ENCODE assay signal across 9 cellular contexts in the genomic region with DNA sequence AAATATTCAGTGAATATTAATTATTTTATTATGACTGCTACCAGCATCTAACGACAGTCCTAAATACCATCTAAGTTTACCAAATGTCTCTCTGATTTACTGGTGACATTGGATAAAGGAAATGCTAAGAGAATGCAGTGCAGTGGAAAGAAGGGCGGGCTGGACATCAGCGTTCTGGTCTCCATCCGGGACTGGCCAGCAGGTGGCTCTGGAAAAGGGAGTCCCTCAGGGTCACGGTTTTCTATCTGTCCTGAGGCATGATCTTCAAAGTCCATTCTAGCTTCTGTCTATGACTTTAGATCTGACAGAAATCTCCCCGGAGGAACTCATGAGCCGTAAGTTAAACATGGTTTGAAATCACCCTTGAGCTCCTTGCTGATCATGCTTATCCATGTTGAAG. TPM values are rescaled to one million over a fixed set of nuclear protein-coding genes. Genes with fewer than 3 reads are reported as not detected.
DNase-seq lines count a peak whose midpoint lies in the region; ATAC-seq and TF ChIP-seq lines count a peak whose summit lies in the region.
"Had no signal": no experiment of that assay in that cellular context is flagged by ENCODE, and none has a peak within 500 bp of the region (broad histone marks: within the 10 kb centered on the region; RNA-seq: fewer than 3 reads in every experiment).

No MANE protein-coding gene starts in this region.

- DNase-seq in CD14-positive monocyte (ENCODE audit: low spot score) (no peak), epithelial cell of proximal tubule (ENCODE audit: low read depth) (no peak)
- DNase-seq in effector memory CD8-positive, alpha-beta T cell: no peak
- no peak for DNase-seq in activated T-cell treated with anti-CD3 and anti-CD28 coated beads, Interleukin-2, amount 50 U/mL, for 48 hours
- DNase-seq: NCI-H2171 treated with DMSO at 0.1 percent for 48 hours had no signal

- H3K27me3 ChIP-seq in OCI-LY3 (ENCODE audit: low read depth, low read length): no peaks in the 10 kb centered on the region
- H3K27me3 ChIP-seq in muscle layer of duodenum (ENCODE audit: low read depth, low read length): no peaks in the 10 kb centered on the region

- ATAC-seq in GM19328 (IDR thresholded peaks at IDR 0.05; ENCODE audit: unreplicated experiment) (no peak), GM19397 (IDR thresholded peaks at IDR 0.05; ENCODE audit: unreplicated experiment) (no peak)
- ATAC-seq in effector memory CD8-positive, alpha-beta T cell (replicated peaks): no peak

- no peak overlapping the region for H2AFZ ChIP-seq in OCI-LY3 (ENCODE audit: low read depth, low read length)

- H3K36me3 ChIP-seq in OCI-LY3 (replicated peaks; ENCODE audit: low read depth, low read length): no peaks in the 10 kb centered on the region
- no peaks in the 10 kb centered on the region for H3K36me3 ChIP-seq in muscle layer of duodenum (ENCODE audit: control insufficient read depth in 1 of 2, insufficient read depth in 2 of 2, low read length in 2 of 2)

- H3K9me3 ChIP-seq in OCI-LY3 (ENCODE audit: insufficient read depth, low read length) (no peaks in the 10 kb centered on the region), muscle layer of duodenum (ENCODE audit: control insufficient read depth in 1 of 2, low read length in 2 of 2) (no peaks in the 10 kb centered on the region)

- H3K27ac Mint-ChIP-seq in CD14-positive monocyte: no peak overlapping the region
- no peak overlapping the region for H3K27ac Mint-ChIP-seq in effector memory CD8-positive, alpha-beta T cell

- intact Hi-C loops in CD14-positive monocyte (cut with micrococcal nuclease): no loop called here

- H3K4me1 ChIP-seq in OCI-LY3 (ENCODE audit: low read length): peaks cover 6% of the 10 kb centered on the region
- peaks cover 4 to 7% of the 10 kb centered on the region in 2 donors for H3K4me1 ChIP-seq in muscle layer of duodenum (ENCODE audit: control insufficient read depth in 1 of 2, insufficient read depth in 2 of 2, low read length in 2 of 2)

- H4K20me1 ChIP-seq in OCI-LY3 (ENCODE audit: insufficient read depth, low read length): peaks cover 20% of the 10 kb centered on the region; the same call in 1 of the 2 replicates

- peaks cover 0 to 5% (median 0%) of the 10 kb centered on the region in 7 donors for H3K9me3 Mint-ChIP-seq in CD14-positive monocyte
- H3K9me3 Mint-ChIP-seq in effector memory CD8-positive, alpha-beta T cell: no peaks in the 10 kb centered on the region

- H3K9ac ChIP-seq in OCI-LY3 (ENCODE audit: low read length): no peak overlapping the region

- peak; percentile 16 for TF ChIP-seq CTCF in CD14-positive monocyte (IDR thresholded peaks at IDR 0.05)
- TF ChIP-seq CTCF in OCI-LY3 (IDR thresholded peaks at IDR 0.05; ENCODE audit: low read depth, low read length): peak; percentile 26; the same call in 1 of the 2 replicates
- peak; percentile 75 for TF ChIP-seq CTCF in epithelial cell of proximal tubule (conservative IDR thresholded peaks at IDR 0.05; ENCODE audit: low read depth, low read length)

- H3K4me3 ChIP-seq in OCI-LY3 (ENCODE audit: low read length) (no peak overlapping the region), epithelial cell of proximal tubule (ENCODE audit: low read depth, low read length) (no peak overlapping the region), muscle layer of duodenum (ENCODE audit: low read depth in 1 of 2, low read length in 2 of 2) (peak overlapping the region in 1 of 2 donors; percentile 0)

- H3K4me1 Mint-ChIP-seq in CD14-positive monocyte: peaks cover 2% of the 10 kb centered on the region
- H3K4me1 Mint-ChIP-seq in effector memory CD8-positive, alpha-beta T cell (ENCODE audit: low read depth in 2 of 2): peaks cover 5 to 23% of the 10 kb centered on the region in 2 donors

- H3K27me3 Mint-ChIP-seq in CD14-positive monocyte (ENCODE audit: low read depth in 3 of 3): peaks cover 0 to 13% (median 8%) of the 10 kb centered on the region in 3 donors
- H3K27me3 Mint-ChIP-seq in effector memory CD8-positive, alpha-beta T cell: peaks cover 14 to 25% of the 10 kb centered on the region in 2 donors

- no peaks in the 10 kb centered on the region for H3K36me3 Mint-ChIP-seq in CD14-positive monocyte
- no peaks in the 10 kb centered on the region for H3K36me3 Mint-ChIP-seq in effector memory CD8-positive, alpha-beta T cell (ENCODE audit: insufficient read depth)

- no peaks in the 10 kb centered on the region; the same call in 1 of the 2 replicates for H3K79me2 ChIP-seq in OCI-LY3 (ENCODE audit: low read length)

- H3K4me3 Mint-ChIP-seq in CD14-positive monocyte: no peak overlapping the region
- H3K4me3 Mint-ChIP-seq in effector memory CD8-positive, alpha-beta T cell: no peak overlapping the region

- H3K27ac ChIP-seq in OCI-LY3 (ENCODE audit: low read length) (no peak overlapping the region), muscle layer of duodenum (ENCODE audit: low read length) (peak overlapping the region; percentile 54)

- H3K4me2 ChIP-seq in OCI-LY3 (ENCODE audit: low read length): no peak overlapping the region

RNA-seq across cellular contexts. Expression of a gene that starts 3.3 kb away (rescaled TPM):
- under 1 TPM; 0.50 to 0.96 TPM for polyA plus RNA-seq in CD14-positive monocyte
- total RNA-seq in epithelial cell of proximal tubule: 38.2 and 40.8 TPM in 2 replicates

Comparison
In these comparisons a context has a peak if more than half of its experiments do, and no peak if none do; other contexts are left out.
1. CTCF ChIP-seq: peak in every context shown above with its lines; median percentile 75 in epithelial cell of proximal tubule; 26 in OCI-LY3; 16 in CD14-positive monocyte.